ENCODE assay signal across 28 cellular contexts in genomic region chr9:88326024-88326423, GRCh38.
"Had no signal": no experiment of that assay in that cellular context is flagged by ENCODE, and none has a peak within 500 bp of the region (broad histone marks: within the 10 kb centered on the region; RNA-seq: fewer than 3 reads in every experiment).

No MANE protein-coding gene starts in this region.

- H3K9ac ChIP-seq: neural progenitor cell had no signal

- H3K27ac Mint-ChIP-seq: memory B cell; neural progenitor cell; stimulated activated memory B cell treated with anti-CD40 and anti-IgM and Interleukin-4, amounts not matched to agents 10 μg/mL and 1 μg/mL and 100 μg/mL, for 72 hours had no signal

- H3K9me3 Mint-ChIP-seq: neural progenitor cell had no signal

- H3K4me3 ChIP-seq: dorsolateral prefrontal cortex, gastrocnemius medialis, lung, mucosa of descending colon, neural progenitor cell, ovary, psoas muscle, sigmoid colon, testis, tibial artery, upper lobe of left lung had no signal

- H3K4me1 ChIP-seq: gastrocnemius medialis, neural progenitor cell, psoas muscle, sigmoid colon, testis, tibial artery, upper lobe of left lung had no signal

- H3K4me3 Mint-ChIP-seq: memory B cell; naive B cell; natural killer cell treated with Interleukin-12 subunit alpha and Interleukin-12 subunit beta and Interleukin-15 and Interleukin-18, amount 100 ng/mL, for 72 hours; neural progenitor cell; stimulated activated memory B cell treated with anti-CD40 and anti-IgM and Interleukin-4, amounts not matched to agents 10 μg/mL and 1 μg/mL and 100 μg/mL, for 72 hours had no signal

- DNase-seq: dorsolateral prefrontal cortex; effector CD4-positive, alpha-beta T cell; foreskin fibroblast; gastrocnemius medialis; head of caudate nucleus; kidney; mucosa of descending colon; naive B cell; occipital lobe; ovary; psoas muscle; right cardiac atrium; sigmoid colon; stimulated activated CD4-positive, alpha-beta T cell treated with anti-CD3 and anti-CD28 coated beads, Interleukin-2, amount 100 ng/mL, for 24 hours; stimulated activated CD4-positive, alpha-beta T cell treated with anti-CD3 and anti-CD28 coated beads, Interleukin-4, amount 100 ng/mL, for 4 hours; stimulated activated naive CD8-positive, alpha-beta T cell treated with anti-CD3 and anti-CD28 coated beads, Interleukin-15, Interleukin-2, amounts not matched to agents 100 U/mL and 50 U/mL, for 24 hours; substantia nigra; testis; tibial artery had no signal

- H3K9me3 ChIP-seq: gastrocnemius medialis, mucosa of descending colon, ovary, psoas muscle, sigmoid colon, testis, tibial artery, upper lobe of left lung had no signal

- H3K36me3 Mint-ChIP-seq: memory B cell; naive B cell; neural progenitor cell; stimulated activated memory B cell treated with anti-CD40 and anti-IgM and Interleukin-4, amounts not matched to agents 10 μg/mL and 1 μg/mL and 100 μg/mL, for 72 hours had no signal

- H3K27me3 ChIP-seq: gastrocnemius medialis, neural progenitor cell, ovary, sigmoid colon, testis, upper lobe of left lung had no signal

- H3K4me1 Mint-ChIP-seq: neural progenitor cell; stimulated activated memory B cell treated with anti-CD40 and anti-IgM and Interleukin-4, amounts not matched to agents 10 μg/mL and 1 μg/mL and 100 μg/mL, for 72 hours had no signal

- H2AFZ ChIP-seq: neural progenitor cell had no signal

- ATAC-seq: esophagus mucosa; gastrocnemius medialis; left lobe of liver; mucosa of descending colon; natural killer cell treated with Interleukin-12 subunit alpha and Interleukin-12 subunit beta and Interleukin-15 and Interleukin-18, amount 100 ng/mL, for 72 hours; psoas muscle; right cardiac atrium; stimulated activated memory B cell treated with anti-CD40 and anti-IgM and Interleukin-4, amounts not matched to agents 10 μg/mL and 1 μg/mL and 100 μg/mL, for 72 hours; stimulated activated naive CD8-positive, alpha-beta T cell treated with anti-CD3 and anti-CD28 coated beads, Interleukin-15, Interleukin-2, amounts not matched to agents 100 U/mL and 50 U/mL, for 24 hours had no signal

- H3K4me2 ChIP-seq: neural progenitor cell had no signal

- H3K36me3 ChIP-seq: gastrocnemius medialis, neural progenitor cell, ovary, sigmoid colon, tibial artery, upper lobe of left lung had no signal

- H3K27ac ChIP-seq: dorsolateral prefrontal cortex, epithelial cell of prostate, gastrocnemius medialis, neural progenitor cell, ovary, psoas muscle, sigmoid colon, testis, tibial artery, upper lobe of left lung had no signal
